In the genomic region with DNA sequence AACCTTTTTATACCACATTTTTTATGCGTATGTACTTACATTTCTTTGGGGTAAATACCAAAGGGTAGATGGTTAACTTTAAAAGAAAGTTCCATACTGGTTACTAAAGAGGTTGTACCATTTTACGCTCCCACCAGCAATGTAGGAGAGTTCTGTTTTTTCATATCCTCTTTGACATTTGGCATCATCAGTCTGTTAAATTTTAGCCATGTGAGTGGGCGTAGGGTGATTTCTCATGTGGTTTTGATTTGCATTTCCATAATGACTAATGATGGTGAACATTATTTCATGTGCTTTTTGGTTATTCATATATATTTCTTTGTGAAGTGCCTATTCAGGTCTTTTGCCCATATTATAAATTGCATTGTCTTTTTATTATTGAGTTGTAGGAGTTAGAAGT, we compare ENCODE assay signal across 14 cellular contexts.
A peak's percentile ranks its signal among the peaks of the same experiment; 100 is the strongest.
DNase-seq lines count a peak whose midpoint lies in the region; ATAC-seq, FAIRE-seq and TF ChIP-seq lines count a peak whose summit lies in the region.
"Had no signal": no experiment of that assay in that cellular context is flagged by ENCODE, and none has a peak within 500 bp of the region (broad histone marks: within the 10 kb centered on the region; RNA-seq: fewer than 3 reads in every experiment).

No MANE protein-coding gene starts in this region.

- H3K36me3 Mint-ChIP-seq in T-helper 2 cell treated with Interferon-gamma antibody and Interleukin-4, amounts not matched to agents 5 μg/mL and 100 μg/mL, for 36 hours (ENCODE audit: low read depth): peaks cover 3% of the 10 kb centered on the region
- H3K36me3 Mint-ChIP-seq in Caco-2 (ENCODE audit: insufficient read depth, unreplicated experiment): no peaks in the 10 kb centered on the region

- H3K4me3 ChIP-seq in Caco-2 (ENCODE audit: low read depth, low read length) (no peak overlapping the region), A673 (ENCODE audit: low read depth, low read length, poor library complexity, severe bottlenecking) (no peak overlapping the region)
- H3K4me3 ChIP-seq: colonic mucosa, tibial artery had no signal

- no peaks in the 10 kb centered on the region for H3K27me3 Mint-ChIP-seq in T-helper 2 cell treated with Interferon-gamma antibody and Interleukin-4, amounts not matched to agents 5 μg/mL and 100 μg/mL, for 36 hours (ENCODE audit: low read depth)
- no peaks in the 10 kb centered on the region for H3K27me3 Mint-ChIP-seq in Caco-2 (ENCODE audit: insufficient read depth, unreplicated experiment)

- no peak for TF ChIP-seq CTCF in Caco-2 (IDR thresholded peaks at IDR 0.05; ENCODE audit: insufficient read depth in 1 of 2, low read depth in 1 of 2, low read length in 1 of 2, severe bottlenecking in 1 of 2, unreplicated experiment in 1 of 2)
- TF ChIP-seq CTCF in A673 (conservative IDR thresholded peaks at IDR 0.05; ENCODE audit: low read depth, low read length): no peak

- H3K9me3 Mint-ChIP-seq in T-helper 2 cell treated with Interferon-gamma antibody and Interleukin-4, amounts not matched to agents 5 μg/mL and 100 μg/mL, for 36 hours: peaks cover 13% of the 10 kb centered on the region
- H3K9me3 Mint-ChIP-seq in Caco-2 (ENCODE audit: unreplicated experiment): no peaks in the 10 kb centered on the region

- H3K4me1 ChIP-seq in Caco-2: no peaks in the 10 kb centered on the region
- peaks cover 15% of the 10 kb centered on the region for H3K4me1 ChIP-seq in A673 (ENCODE audit: insufficient read depth, low read length, poor library complexity, severe bottlenecking)
- H3K4me1 ChIP-seq: colonic mucosa, tibial artery had no signal

- TF ChIP-seq POLR2A in GM12892 (IDR thresholded peaks at IDR 0.05; ENCODE audit: low read depth, low read length): no peak

- ATAC-seq in GM21576 (IDR thresholded peaks at IDR 0.05; ENCODE audit: unreplicated experiment) (peak; percentile 90), HG03196 (IDR thresholded peaks at IDR 0.05; ENCODE audit: unreplicated experiment) (peak; percentile 95)

- no peaks in the 10 kb centered on the region; the same call in 1 of the 2 replicates for H3K9me3 ChIP-seq in Caco-2
- no peaks in the 10 kb centered on the region for H3K9me3 ChIP-seq in A673 (ENCODE audit: low read depth, low read length, poor library complexity, severe bottlenecking)
- H3K9me3 ChIP-seq: colonic mucosa, tibial artery had no signal

- no peak overlapping the region for H3K4me3 Mint-ChIP-seq in T-helper 2 cell treated with Interferon-gamma antibody and Interleukin-4, amounts not matched to agents 5 μg/mL and 100 μg/mL, for 36 hours
- H3K4me3 Mint-ChIP-seq in Caco-2 (ENCODE audit: unreplicated experiment): no peak overlapping the region
- H3K4me3 Mint-ChIP-seq: activated T-cell treated with anti-CD3 and anti-CD28 coated beads, Interleukin-2, amount 50 U/mL, for 4 hours had no signal

- no peaks in the 10 kb centered on the region for H3K36me3 ChIP-seq in Caco-2 (ENCODE audit: control insufficient read depth, insufficient read depth, low read length)
- H3K36me3 ChIP-seq in A673 (ENCODE audit: insufficient read depth, low read length, poor library complexity, severe bottlenecking): no peaks in the 10 kb centered on the region
- H3K36me3 ChIP-seq: colonic mucosa, tibial artery had no signal

- BruUV-seq in Caco-2 (replicated peaks; lab: Mats Ljungman, UMichigan) (no TSS peak), A673 (replicated peaks; lab: Mats Ljungman, UMichigan) (no TSS peak)

- POLR2A ChIA-PET in Caco-2 (lab: Charles Lee): no interaction called here
- POLR2A ChIA-PET in A673 (lab: Charles Lee; ENCODE audit: low non-redundant PET): no interaction called here

- H3K27me3 ChIP-seq in Caco-2 (replicated peaks; ENCODE audit: control insufficient read depth, insufficient read depth, low read length) (no peaks in the 10 kb centered on the region), A673 (replicated peaks; ENCODE audit: insufficient read depth, low read depth, low read length, poor library complexity) (no peaks in the 10 kb centered on the region)
- H3K27me3 ChIP-seq: colonic mucosa, tibial artery had no signal

- H3K4me1 Mint-ChIP-seq in T-helper 2 cell treated with Interferon-gamma antibody and Interleukin-4, amounts not matched to agents 5 μg/mL and 100 μg/mL, for 36 hours (ENCODE audit: low read depth): peaks cover 3% of the 10 kb centered on the region
- H3K4me1 Mint-ChIP-seq in Caco-2 (ENCODE audit: low read depth, unreplicated experiment): no peaks in the 10 kb centered on the region

- no peak overlapping the region for H3K27ac Mint-ChIP-seq in T-helper 2 cell treated with Interferon-gamma antibody and Interleukin-4, amounts not matched to agents 5 μg/mL and 100 μg/mL, for 36 hours
- H3K27ac Mint-ChIP-seq in Caco-2 (ENCODE audit: unreplicated experiment): no peak overlapping the region

- intact Hi-C loops in Caco-2 (cut with micrococcal nuclease; ENCODE audit: unreplicated experiment): no loop called here
- intact Hi-C loops in A673 (cut with micrococcal nuclease; ENCODE audit: unreplicated experiment): no loop called here

- H3K27ac ChIP-seq in A673 (ENCODE audit: low read depth, low read length, poor library complexity, severe bottlenecking): no peak overlapping the region
- H3K27ac ChIP-seq: 22Rv1, colonic mucosa, tibial artery had no signal

- no peak for FAIRE-seq in GM12892 (lab: Jason Lieb, UNC)

- peak; percentile 60 for DNase-seq in T-helper 2 cell treated with Interferon-gamma antibody and Interleukin-4, amounts not matched to agents 5 μg/mL and 100 μg/mL, for 36 hours (ENCODE audit: low spot score)
- DNase-seq in T-helper 2 cell: no peak
- peak; percentile 17 for DNase-seq in kidney glomerular epithelial cell (lab: John Stamatoyannopoulos, UW)
- DNase-seq in Caco-2: no peak
- DNase-seq in A673 (ENCODE audit: low spot score): no peak
- DNase-seq in GM12892 (ENCODE audit: insufficient read length): no peak
- DNase-seq: activated T-cell treated with anti-CD3 and anti-CD28 coated beads, Interleukin-2, amount 50 U/mL, for 4 hours; colonic mucosa; NCI-H2107; stimulated activated CD4-positive, alpha-beta T cell treated with anti-CD3 and anti-CD28 coated beads, Interleukin-2, amount 100 ng/mL, for 24 hours; tibial artery had no signal

- CTCF ChIA-PET in Caco-2 (lab: Charles Lee): no interaction called here
- CTCF ChIA-PET in A673 (lab: Charles Lee): no interaction called here

Comparison
In these comparisons a context has a peak if more than half of its experiments do, and no peak if none do; other contexts are left out.
1. DNase-seq: peak in T-helper 2 cell treated with Interferon-gamma antibody and Interleukin-4, amounts not matched to agents 5 μg/mL and 100 μg/mL, for 36 hours (single experiment) and kidney glomerular epithelial cell (single experiment); none in T-helper 2 cell (0 of 5), Caco-2 (0 of 2), A673 (single experiment) and GM12892 (single experiment).